In genomic region chr3:32440481-32441350, GRCh38 we compare ENCODE assay signal across 15 cellular contexts. TPM values are rescaled to one million over a fixed set of nuclear protein-coding genes. Genes with fewer than 3 reads are reported as not detected.
A peak's percentile ranks its signal among the peaks of the same experiment; 100 is the strongest.
DNase-seq lines count a peak whose midpoint lies in the region; ATAC-seq, FAIRE-seq and TF ChIP-seq lines count a peak whose summit lies in the region.
"Had no signal": no experiment of that assay in that cellular context is flagged by ENCODE, and none has a peak within 500 bp of the region (broad histone marks: within the 10 kb centered on the region; RNA-seq: fewer than 3 reads in every experiment).

No MANE protein-coding gene starts in this region.

- no peaks in the 10 kb centered on the region for H3K36me3 ChIP-seq in CD8-positive, alpha-beta memory T cell (ENCODE audit: insufficient read depth, low read length)
- H3K36me3 ChIP-seq in GM12878 (ENCODE audit: control insufficient read depth in 2 of 2, insufficient read depth in 2 of 2, low read length in 1 of 2) = no peaks in the 10 kb centered on the region
- H3K36me3 ChIP-seq: prostate gland had no signal

- CTCF ChIA-PET in CD8-positive, alpha-beta memory T cell (lab: Charles Lee) = interaction anchor here (1.2 to 7.2 kb wide), 9 partner anchors 8 to 69 kb away, joined by 3 to 62 read pairs (median 6); no protein-coding TSS in a partner anchor
- CTCF ChIA-PET in GM12878 (lab: Yijun Ruan, JAX) = interaction anchor here (0.8 to 10.6 kb wide), 13 partner anchors 8 to 66 kb away, joined by 3 to 88 read pairs (median 5); no protein-coding TSS in a partner anchor

- H3K27me3 ChIP-seq in CD8-positive, alpha-beta memory T cell (ENCODE audit: insufficient read depth, low read length, poor library complexity, severe bottlenecking) = no peaks in the 10 kb centered on the region
- peaks cover 0 to 3% of the 10 kb centered on the region in 2 experiments; a peak in 1 of 4 replicates for H3K27me3 ChIP-seq in GM12878 (replicated peaks in 1 of 2; ENCODE audit: control insufficient read depth in 2 of 2, insufficient read depth in 2 of 2, low read length in 1 of 2)

- no peak overlapping the region for H3K27ac ChIP-seq in CD8-positive, alpha-beta memory T cell (ENCODE audit: low read depth, low read length)
- no peak overlapping the region for H3K27ac ChIP-seq in GM12878 (ENCODE audit: control insufficient read depth, insufficient read depth)
- H3K27ac ChIP-seq: prostate gland had no signal

- SMC1A ChIA-PET in GM12878 (lab: Charles Lee; ENCODE audit: uncharacterized antibody, unreplicated experiment) = interaction anchor here (0.5 to 14.2 kb wide), 14 partner anchors 9 to 249 kb away, joined by 3 to 307 read pairs (median 8); no protein-coding TSS in a partner anchor

- DNase-seq in CD8-positive, alpha-beta memory T cell = no peak
- DNase-seq in GM12878 (ENCODE audit: low read depth, low spot score) (no peak), nephron progenitor cell (no peak), erythroblast (lab: John Stamatoyannopoulos, UW) (no peak), dermis blood vessel endothelial cell (no peak)
- DNase-seq: HCEC 1CT; KG1; NCI-H2081; stimulated activated CD4-positive, alpha-beta T cell treated with anti-CD3 and anti-CD28 coated beads, Interleukin-1b, Interleukin-23, amount 100 ng/mL, for 48 hours; stimulated activated naive CD4-positive, alpha-beta T cell treated with Interleukin-2 at 50 U/mL for 16 hours had no signal

- H3K27me3 Mint-ChIP-seq in CD8-positive, alpha-beta memory T cell = peaks cover 0 to 2% of the 10 kb centered on the region in 2 donors
- H3K27me3 Mint-ChIP-seq in IgD-negative memory B cell = no peaks in the 10 kb centered on the region
- no peaks in the 10 kb centered on the region for H3K27me3 Mint-ChIP-seq in nephron progenitor cell (ENCODE audit: low read depth, poor library complexity)

- intact Hi-C loops in GM12878 (cut with micrococcal nuclease; ENCODE audit: unreplicated experiment) = no loop called here

- no peaks in the 10 kb centered on the region for H3K9me3 Mint-ChIP-seq in CD8-positive, alpha-beta memory T cell
- H3K9me3 Mint-ChIP-seq in IgD-negative memory B cell (no peaks in the 10 kb centered on the region), nephron progenitor cell (peaks cover 10% of the 10 kb centered on the region)

- no peaks in the 10 kb centered on the region for H3K9me3 ChIP-seq in CD8-positive, alpha-beta memory T cell (ENCODE audit: low read length)
- no peaks in the 10 kb centered on the region; the same call in 1 of the 3 replicates for H3K9me3 ChIP-seq in GM12878 (replicated peaks; ENCODE audit: control insufficient read depth, insufficient read depth, low read length)
- H3K9me3 ChIP-seq: prostate gland had no signal

- no peak overlapping the region for H2AFZ ChIP-seq in GM12878 (ENCODE audit: control insufficient read depth, low read depth, low read length)

- peak overlapping the region in 2 of 7 donors; percentile 15 to 28 for H3K4me3 Mint-ChIP-seq in CD8-positive, alpha-beta memory T cell
- peak overlapping the region in 2 of 4 donors; percentile 65 to 71 for H3K4me3 Mint-ChIP-seq in IgD-negative memory B cell
- H3K4me3 Mint-ChIP-seq in nephron progenitor cell = no peak overlapping the region

- no peak for TF ChIP-seq CTCF in GM12878 (IDR thresholded peaks at IDR 0.05 in 2 of 3, conservative IDR thresholded peaks at IDR 0.05 in 1 of 3; ENCODE audit: control insufficient read depth in 2 of 3, extremely low read depth in 1 of 3, insufficient read depth in 1 of 3, low read depth in 3 of 3, low read length in 3 of 3)
- TF ChIP-seq CTCF in nephron progenitor cell (IDR thresholded peaks at IDR 0.05) = no peak

- ATAC-seq in GM12878 = no peak
- ATAC-seq in HG02759 (IDR thresholded peaks at IDR 0.05; ENCODE audit: unreplicated experiment) = no peak
- no peak for ATAC-seq in GM21723 (IDR thresholded peaks at IDR 0.05; ENCODE audit: unreplicated experiment)
- ATAC-seq: Panc1 had no signal

- H3K4me1 Mint-ChIP-seq in CD8-positive, alpha-beta memory T cell = peaks cover 58 to 94% (median 63%) of the 10 kb centered on the region in 3 donors
- H3K4me1 Mint-ChIP-seq in IgD-negative memory B cell = peaks cover 45 to 71% (median 67%) of the 10 kb centered on the region in 3 donors
- H3K4me1 Mint-ChIP-seq in nephron progenitor cell = peaks cover 27% of the 10 kb centered on the region

- H3K79me2 ChIP-seq in GM12878 (ENCODE audit: control insufficient read depth, insufficient read depth, low read length) = no peaks in the 10 kb centered on the region

- H3K4me1 ChIP-seq in CD8-positive, alpha-beta memory T cell (ENCODE audit: insufficient read depth, low read length) = peaks cover 42% of the 10 kb centered on the region
- H3K4me1 ChIP-seq in GM12878 (ENCODE audit: control insufficient read depth, insufficient read depth, low read length) = peaks cover 51% of the 10 kb centered on the region
- H3K4me1 ChIP-seq: prostate gland had no signal

- no peak for FAIRE-seq in GM12878 (lab: Jason Lieb, UNC)

- no peak for TF ChIP-seq EP300 in GM12878 (IDR thresholded peaks at IDR 0.05; ENCODE audit: borderline replicate concordance in 1 of 2, control insufficient read depth in 1 of 2, low read depth in 2 of 2, low read length in 2 of 2)

- no TSS peak for BruUV-seq in GM12878 (replicated peaks; lab: Mats Ljungman, UMichigan)

- no peaks in the 10 kb centered on the region for H4K20me1 ChIP-seq in GM12878 (ENCODE audit: control insufficient read depth, insufficient read depth)

- no peak for TF ChIP-seq POLR2A in GM12878 (IDR thresholded peaks at IDR 0.05; ENCODE audit: low read depth, low read length)
- no peak for TF ChIP-seq POLR2A in erythroblast (IDR thresholded peaks at IDR 0.05; ENCODE audit: low read length)

- RAD21 ChIA-PET in GM12878 (lab: Charles Lee; ENCODE audit: unreplicated experiment) = interaction anchor here (0.8 to 8.0 kb wide), 8 partner anchors 15 to 66 kb away, joined by 3 to 187 read pairs (median 8); no protein-coding TSS in a partner anchor

- POLR2A ChIA-PET in CD8-positive, alpha-beta memory T cell (lab: Charles Lee) = interaction anchor here (1.2 to 2.6 kb wide), 3 partner anchors 11 to 19 kb away, joined by 3 to 7 read pairs (median 3); no protein-coding TSS in a partner anchor
- POLR2A ChIA-PET in GM12878 (lab: Charles Lee) = interaction anchor here (0.7 to 8.6 kb wide), 7 partner anchors 9 to 27 kb away, joined by 3 to 158 read pairs (median 4); no protein-coding TSS in a partner anchor

- no peak overlapping the region for H3K4me2 ChIP-seq in GM12878 (ENCODE audit: control insufficient read depth, insufficient read depth)

- H3K4me3 ChIP-seq in CD8-positive, alpha-beta memory T cell (ENCODE audit: low read length) = no peak overlapping the region
- no peak overlapping the region for H3K4me3 ChIP-seq in GM12878
- H3K4me3 ChIP-seq: prostate gland had no signal

- WGBS in GM12878 (ENCODE audit: insufficient coverage, insufficient replicate concordance, low lambda C conversion rate, missing lambda C conversion rate) = 37% methylated on average over 12 of the region's 12 CpGs

- in situ Hi-C loops in GM12878 (cut with MboI) = no loop called here

- peak overlapping the region in 6 of 8 donors; percentile 18 to 81 (median 50) for H3K27ac Mint-ChIP-seq in CD8-positive, alpha-beta memory T cell
- H3K27ac Mint-ChIP-seq in IgD-negative memory B cell (peak overlapping the region; percentile 49 to 99 (median 75)), nephron progenitor cell (peak overlapping the region; percentile 85)

- no peak overlapping the region for H3K9ac ChIP-seq in GM12878 (ENCODE audit: control insufficient read depth, insufficient read depth, low read length)

- peaks cover 4 to 29% (median 15%) of the 10 kb centered on the region in 3 donors for H3K36me3 Mint-ChIP-seq in CD8-positive, alpha-beta memory T cell
- peaks cover 8% of the 10 kb centered on the region for H3K36me3 Mint-ChIP-seq in IgD-negative memory B cell
- peaks cover 41% of the 10 kb centered on the region for H3K36me3 Mint-ChIP-seq in nephron progenitor cell (ENCODE audit: low read depth)

- TF ChIP-seq RAD21 in GM12878 (IDR thresholded peaks at IDR 0.05; ENCODE audit: insufficient read depth, low read depth, low read length) = no peak

TF ChIP-seq in GM12878, 131 proteins besides CTCF, POLR2A, EP300 and RAD21:
- TF ChIP-seq BCL3 (IDR thresholded peaks at IDR 0.05; ENCODE audit: borderline replicate concordance, insufficient read depth, low read depth, low read length, poor library complexity, severe bottlenecking) (peak; percentile 32), YBX1 (IDR thresholded peaks at IDR 0.05) (no peak)

RNA-seq across cellular contexts. Expression of gene CMTM7, which starts 49.1 kb away (rescaled TPM):
- 10 to 100 TPM; 33.5 to 39.4 TPM for total RNA-seq in CD8-positive, alpha-beta memory T cell
- polyA plus RNA-seq in CD8-positive, alpha-beta memory T cell = 113 TPM
- polyA plus RNA-seq in IgD-negative memory B cell (141 TPM), GM12878 (2011; rRNA removed) (23.2 and 30.5 TPM in 2 replicates), GM12878 (2014; fragmentation: Illumina TruSeq; extraction: Trizol) (16.7 and 21.0 TPM in 2 replicates), GM12878 (2014; fragmentation: Nextera tagmentation; extraction: Ambion mirVana) (10 to 100 TPM in 1 of 2 experiments, 1 to 10 TPM in 1; 3.7 to 12.0 TPM), GM12878 (2014; rRNA removed) (15.4 and 15.6 TPM in 2 replicates), GM12878 (2016; fragmentation: Nextera tagmentation; extraction: Ambion mirVana) (10 to 100 TPM; 29.5 to 36.4 TPM)
- total RNA-seq in GM12878 (2013; cell fraction: nucleolus; rRNA removed) = 49.6 and 52.0 TPM in 2 replicates
- total RNA-seq in GM12878 (2014; rRNA removed) (7.2 and 9.9 TPM in 2 replicates), GM12878 (2014; rRNA removed; fragmentation: Illumina TruSeq; extraction: Trizol) (8.6 and 9.7 TPM in 2 replicates), GM12878 (2021) (12.5 and 13.7 TPM in 2 replicates), dermis blood vessel endothelial cell (19.1 and 31.3 TPM in 2 replicates)
- 2.1 TPM for polyA plus RNA-seq in GM12878 (2011; ENCODE audit: low read depth)
- 39.6 and 41.5 TPM in 2 replicates for polyA plus RNA-seq in GM12878 (2011; cell fraction: cytosol; rRNA removed)
- 32.7 and 36.0 TPM in 2 replicates for polyA plus RNA-seq in GM12878 (2011; cell fraction: nucleus; rRNA removed)
- 1.5 and 2.9 TPM in 2 replicates for polyA plus RNA-seq in GM12878 (2012)
- polyA minus RNA-seq in GM12878 (2011; rRNA and poly(A)+ RNA removed) = 11.0 and 21.9 TPM in 2 replicates
- 12.0 and 15.0 TPM in 2 replicates for polyA minus RNA-seq in GM12878 (2011; cell fraction: cytosol; rRNA and poly(A)+ RNA removed)
- 13.4 and 19.5 TPM in 2 replicates for polyA minus RNA-seq in GM12878 (2011; cell fraction: nucleus; rRNA and poly(A)+ RNA removed)
